13 cellular contexts compared by ENCODE assay signal in genomic region chr13:28540612-28541011, GRCh38. TPM values are rescaled to one million over a fixed set of nuclear protein-coding genes. Genes with fewer than 3 reads are reported as not detected.
DNase-seq lines count a peak whose midpoint lies in the region; ATAC-seq and TF ChIP-seq lines count a peak whose summit lies in the region.
"Had no signal": no experiment of that assay in that cellular context is flagged by ENCODE, and none has a peak within 500 bp of the region (broad histone marks: within the 10 kb centered on the region; RNA-seq: fewer than 3 reads in every experiment).

No MANE protein-coding gene starts in this region.

- H3K4me3 Mint-ChIP-seq in MCF 10A (ENCODE audit: unreplicated experiment) (no peak overlapping the region), H9 (no peak overlapping the region)
- peak overlapping the region; percentile 33 for H3K4me3 Mint-ChIP-seq in activated CD4-positive, alpha-beta memory T cell treated with anti-CD3 and anti-CD28 coated beads for 36 hours

- BruUV-seq in mammary epithelial cell (replicated peaks; lab: Mats Ljungman, UMichigan) (no TSS peak), MCF 10A (replicated peaks; lab: Mats Ljungman, UMichigan) (no TSS peak)

- dilution Hi-C loops in mammary epithelial cell (cut with HindIII; ENCODE audit: low sequenced_read_pairs): no loop called here

- H3K36me3 Mint-ChIP-seq in MCF 10A (ENCODE audit: insufficient read depth, unreplicated experiment): no peaks in the 10 kb centered on the region
- peaks cover 0 to 8% (median 6%) of the 10 kb centered on the region in 3 experiments; a peak in 5 of 7 replicates for H3K36me3 Mint-ChIP-seq in H9 (ENCODE audit: insufficient read depth in 1 of 3, low read depth in 3 of 3)
- peaks cover 4% of the 10 kb centered on the region for H3K36me3 Mint-ChIP-seq in activated CD4-positive, alpha-beta memory T cell treated with anti-CD3 and anti-CD28 coated beads for 36 hours

- H3K36me3 ChIP-seq in mammary epithelial cell (ENCODE audit: insufficient read depth, low read length) (no peaks in the 10 kb centered on the region), GM23248 (ENCODE audit: low read depth) (no peaks in the 10 kb centered on the region)
- H3K36me3 ChIP-seq: ovary had no signal

- no peak overlapping the region for H2BK15ac ChIP-seq in H9 (ENCODE audit: low read depth, low read length)

- no peak overlapping the region for H4K91ac ChIP-seq in H9 (ENCODE audit: insufficient read length, low read depth, low read length)

- no peaks in the 10 kb centered on the region for H3K9me2 ChIP-seq in GM23248 (ENCODE audit: insufficient read depth)

- no peaks in the 10 kb centered on the region for H3K27me3 Mint-ChIP-seq in MCF 10A (ENCODE audit: insufficient read depth, unreplicated experiment)
- H3K27me3 Mint-ChIP-seq in H9 (ENCODE audit: low read depth): peaks cover 5% of the 10 kb centered on the region
- peaks cover 33% of the 10 kb centered on the region for H3K27me3 Mint-ChIP-seq in activated CD4-positive, alpha-beta memory T cell treated with anti-CD3 and anti-CD28 coated beads for 36 hours

- H3K4me3 ChIP-seq in mammary epithelial cell (replicated peaks in 1 of 3; ENCODE audit: insufficient read depth in 1 of 3, low read depth in 2 of 3, low read length in 3 of 3) (no peak overlapping the region), GM23248 (no peak overlapping the region)
- H3K4me3 ChIP-seq: ovary had no signal

- H3K56ac ChIP-seq in H9 (ENCODE audit: insufficient read length, low read depth, low read length): no peak overlapping the region

- H2AFZ ChIP-seq in mammary epithelial cell (ENCODE audit: low read depth, low read length) (no peak overlapping the region), H9 (ENCODE audit: low read length) (peak overlapping the region; percentile 11), GM23248 (no peak overlapping the region)

- no peak overlapping the region for H4K8ac ChIP-seq in H9 (replicated peaks; ENCODE audit: insufficient read length, low read depth, low read length)

- H3K23ac ChIP-seq in H9 (ENCODE audit: insufficient read length, low read depth, low read length): no peak overlapping the region

- no peaks in the 10 kb centered on the region for H3K9me3 Mint-ChIP-seq in MCF 10A (ENCODE audit: unreplicated experiment)
- peaks cover 5 to 14% of the 10 kb centered on the region in 2 experiments for H3K9me3 Mint-ChIP-seq in H9
- H3K9me3 Mint-ChIP-seq in activated CD4-positive, alpha-beta memory T cell treated with anti-CD3 and anti-CD28 coated beads for 36 hours: peaks cover 10% of the 10 kb centered on the region

- no peak overlapping the region for H3T11ph ChIP-seq in H9 (ENCODE audit: low read length)

- H3K23me2 ChIP-seq in H9 (ENCODE audit: insufficient read length, low read depth, low read length, poor library complexity, severe bottlenecking): no peaks in the 10 kb centered on the region

- ATAC-seq in stimulated activated naive CD8-positive, alpha-beta T cell treated with anti-CD3 and anti-CD28 coated beads, Interleukin-15, Interleukin-2, amounts not matched to agents 100 U/mL and 50 U/mL, for 24 hours: peak; percentile 40
- ATAC-seq in GM19328 (IDR thresholded peaks at IDR 0.05; ENCODE audit: unreplicated experiment) (no peak), GM18909 (IDR thresholded peaks at IDR 0.05; ENCODE audit: poor library complexity, unreplicated experiment) (no peak)

- H2BK12ac ChIP-seq in H9 (ENCODE audit: insufficient read length, low read depth, low read length): no peak overlapping the region

- H2BK20ac ChIP-seq in H9 (ENCODE audit: low read depth, low read length, poor library complexity, severe bottlenecking): no peak overlapping the region

- in situ Hi-C loops in mammary epithelial cell (cut with MboI; ENCODE audit: low sequenced_read_pairs in 2 of 2) (no loop called here), GM23248 (cut with MboI) (no loop called here)

- no peak overlapping the region for H4K5ac ChIP-seq in H9 (ENCODE audit: insufficient read length, low read depth, low read length)

- no peak overlapping the region for H2BK120ac ChIP-seq in H9 (ENCODE audit: low read depth, low read length, poor library complexity, severe bottlenecking)

- H3K18ac ChIP-seq in H9 (ENCODE audit: insufficient read length, low read depth, low read length): no peak overlapping the region

- H2AK5ac ChIP-seq in H9 (ENCODE audit: insufficient read length, low read length): no peak overlapping the region

- H3K4me1 ChIP-seq in mammary epithelial cell (ENCODE audit: insufficient read depth, low read length): no peaks in the 10 kb centered on the region
- 0 out of 2 replicates have a peak, but pooled peaks cover 4% of the 10 kb centered on the region for H3K4me1 ChIP-seq in H9 (ENCODE audit: insufficient read depth, low read length)
- H3K4me1 ChIP-seq in GM23248 (ENCODE audit: insufficient read depth): 0 out of 2 replicates have a peak, but pooled peaks cover 3% of the 10 kb centered on the region

- H3K4me2 ChIP-seq in mammary epithelial cell (ENCODE audit: insufficient read depth, low read depth, low read length) (no peak overlapping the region), H9 (ENCODE audit: insufficient read depth, insufficient read length, low read length) (no peak overlapping the region), GM23248 (ENCODE audit: unreplicated experiment) (no peak overlapping the region)
- H3K4me2 ChIP-seq: KMS-11 had no signal

- H3K14ac ChIP-seq in H9 (ENCODE audit: insufficient read depth, low read length): no peak overlapping the region

- H3K27me3 ChIP-seq in mammary epithelial cell (ENCODE audit: insufficient read depth, low read length) (no peaks in the 10 kb centered on the region), H9 (ENCODE audit: insufficient read depth, low read length) (no peaks in the 10 kb centered on the region; the same call in 1 of the 2 replicates), GM23248 (replicated peaks; ENCODE audit: insufficient read depth) (no peaks in the 10 kb centered on the region)
- H3K27me3 ChIP-seq: ovary had no signal

- WGBS in mammary epithelial cell (ENCODE audit: low coverage, missing lambda C conversion rate): 65% methylated on average over 6 of the region's 6 CpGs
- WGBS in H9 (ENCODE audit: extremely low coverage, insufficient read length, low lambda C conversion rate): no CpG with 5 or more reads among the region's 6 CpGs
- 47 to 55% methylated on average over 6 of the region's 6 CpGs for WGBS in GM23248 (ENCODE audit: low coverage in 1 of 2, low lambda C conversion rate in 2 of 2, missing lambda C conversion rate in 2 of 2), 2 experiments

- H3K79me2 ChIP-seq in mammary epithelial cell (ENCODE audit: insufficient read depth, low read length) (no peaks in the 10 kb centered on the region), H9 (ENCODE audit: insufficient read depth, low read length) (no peaks in the 10 kb centered on the region), GM23248 (ENCODE audit: insufficient read depth) (no peaks in the 10 kb centered on the region)

- H3K9me3 ChIP-seq in mammary epithelial cell (replicated peaks; ENCODE audit: insufficient read depth, low read length): peaks cover 4% of the 10 kb centered on the region
- H3K9me3 ChIP-seq in H9 (ENCODE audit: control insufficient read depth, low read depth, low read length): no peaks in the 10 kb centered on the region
- H3K9me3 ChIP-seq in GM23248 (ENCODE audit: low read depth): no peaks in the 10 kb centered on the region
- H3K9me3 ChIP-seq: ovary had no signal

- no peak for TF ChIP-seq CTCF in mammary epithelial cell (conservative IDR thresholded peaks at IDR 0.05 in 1 of 2, IDR thresholded peaks at IDR 0.05 in 1 of 2; ENCODE audit: extremely low read depth in 1 of 2, insufficient read depth in 1 of 2, low read depth in 1 of 2, low read length in 2 of 2)
- no peak for TF ChIP-seq CTCF in MCF 10A (IDR thresholded peaks at IDR 0.05; ENCODE audit: unreplicated experiment)
- no peak for TF ChIP-seq CTCF in H9 (conservative IDR thresholded peaks at IDR 0.05)

- H3K79me1 ChIP-seq in H9 (ENCODE audit: insufficient read depth, low read depth, low read length, poor library complexity, severe bottlenecking): no peaks in the 10 kb centered on the region

- H3K4ac ChIP-seq in H9 (ENCODE audit: low read depth, low read length): no peak overlapping the region

- H3K27ac Mint-ChIP-seq in MCF 10A (ENCODE audit: low read depth, unreplicated experiment) (no peak overlapping the region), H9 (peak overlapping the region in 1 of 3 experiments; percentile 19; a peak in 1 of 7 replicates)
- peak overlapping the region; percentile 86 for H3K27ac Mint-ChIP-seq in activated CD4-positive, alpha-beta memory T cell treated with anti-CD3 and anti-CD28 coated beads for 36 hours

- H3K27ac ChIP-seq in mammary epithelial cell (ENCODE audit: insufficient read depth, low read depth, low read length) (no peak overlapping the region), H9 (ENCODE audit: insufficient read length, low read depth, low read length) (no peak overlapping the region), GM23248 (no peak overlapping the region)
- H3K27ac ChIP-seq: KMS-11, ovary had no signal

- no peaks in the 10 kb centered on the region for H4K20me1 ChIP-seq in mammary epithelial cell (ENCODE audit: insufficient read depth, low read length)
- H4K20me1 ChIP-seq in H9 (ENCODE audit: control insufficient read depth, insufficient read depth, insufficient read length): no peaks in the 10 kb centered on the region
- H4K20me1 ChIP-seq in GM23248 (ENCODE audit: insufficient read depth): no peaks in the 10 kb centered on the region

- DNase-seq in mammary epithelial cell: peak; percentile 73
- no peak for DNase-seq in MCF 10A (ENCODE audit: unreplicated experiment)
- no peak for DNase-seq in H9
- DNase-seq in activated CD4-positive, alpha-beta memory T cell treated with anti-CD3 and anti-CD28 coated beads for 36 hours: peak; percentile 61
- DNase-seq in stimulated activated naive CD8-positive, alpha-beta T cell treated with anti-CD3 and anti-CD28 coated beads, Interleukin-15, Interleukin-2, amounts not matched to agents 100 U/mL and 50 U/mL, for 24 hours: no peak
- DNase-seq in GM23248: no peak
- DNase-seq: activated naive CD4-positive, alpha-beta T cell treated with Interleukin-2 at 50 U/mL for 16 hours; erythroblast; NCI-H2029; ovary had no signal

- H3F3A ChIP-seq in GM23248 (ENCODE audit: insufficient read depth): 0 out of 2 replicates have a peak, but pooled peaks cover 3% of the 10 kb centered on the region

- no peak overlapping the region for H2BK5ac ChIP-seq in H9 (ENCODE audit: insufficient read length, low read length)

- intact Hi-C loops in mammary epithelial cell (cut with micrococcal nuclease) (no loop called here), MCF 10A (cut with micrococcal nuclease) (no loop called here)
- intact Hi-C loops in activated CD4-positive, alpha-beta memory T cell treated with anti-CD3 and anti-CD28 coated beads for 36 hours (cut with micrococcal nuclease): loop anchor here (1.0 to 5.0 kb wide), 6 partner anchors 11 to 97 kb away; no protein-coding TSS in a partner anchor

- no peaks in the 10 kb centered on the region for H3K4me1 Mint-ChIP-seq in MCF 10A (ENCODE audit: insufficient read depth, unreplicated experiment)
- peaks cover 12 to 13% of the 10 kb centered on the region in 2 experiments for H3K4me1 Mint-ChIP-seq in H9
- peaks cover 29% of the 10 kb centered on the region for H3K4me1 Mint-ChIP-seq in activated CD4-positive, alpha-beta memory T cell treated with anti-CD3 and anti-CD28 coated beads for 36 hours (ENCODE audit: low read depth)

- POLR2A ChIA-PET in MCF 10A (lab: Yijun Ruan, JAX): interaction anchor here (0.7 kb wide), 1 partner anchor 272 kb away, joined by 3 read pairs; no protein-coding TSS in a partner anchor
- POLR2A ChIA-PET in activated CD4-positive, alpha-beta memory T cell treated with anti-CD3 and anti-CD28 coated beads for 36 hours (lab: Charles Lee): interaction anchor here (1.0 to 2.2 kb wide), 4 partner anchors 8 to 167 kb away, joined by 4 to 11 read pairs (median 5); partner anchors contain the start of gene POMP

- H3K9ac ChIP-seq in mammary epithelial cell (ENCODE audit: insufficient read depth, low read length) (no peak overlapping the region), H9 (ENCODE audit: extremely low read depth, insufficient read length, low read length) (no peak overlapping the region), GM23248 (no peak overlapping the region)
- H3K9ac ChIP-seq: KMS-11 had no signal

- CTCF ChIA-PET in mammary epithelial cell (lab: Charles Lee; ENCODE audit: low non-redundant PET) (no interaction called here), MCF 10A (lab: Yijun Ruan, JAX) (no interaction called here)
- CTCF ChIA-PET in activated CD4-positive, alpha-beta memory T cell treated with anti-CD3 and anti-CD28 coated beads for 36 hours (lab: Charles Lee): no interaction called here

RNA-seq across cellular contexts. Expression of gene FLT1, which starts 45.7 kb away (rescaled TPM):
- total RNA-seq in mammary epithelial cell (not detected), MCF 10A (2022) (not detected in 2 replicates), H9 (2021) (83.4 and 84.1 TPM in 2 replicates)
- polyA plus RNA-seq in mammary epithelial cell (not detected), GM23248 (2016; fragmentation: Nextera tagmentation; extraction: Ambion mirVana) (11.3 and 12.9 TPM in 2 replicates)
- polyA minus RNA-seq in mammary epithelial cell: not detected
- total RNA-seq in activated CD4-positive, alpha-beta memory T cell treated with anti-CD3 and anti-CD28 coated beads for 36 hours: 10 to 100 TPM; 17.2 to 19.5 TPM
- total RNA-seq in GM23248 (2014; rRNA removed; shearing (Covaris generic)): 18.6 and 26.6 TPM in 2 replicates

Comparison
In these comparisons a context has a peak if more than half of its experiments do, and no peak if none do; other contexts are left out.
1. DNase-seq: peak in mammary epithelial cell (single experiment) and activated CD4-positive, alpha-beta memory T cell treated with anti-CD3 and anti-CD28 coated beads for 36 hours (single experiment); none in MCF 10A (single experiment), H9 (single experiment), stimulated activated naive CD8-positive, alpha-beta T cell treated with anti-CD3 and anti-CD28 coated beads, Interleukin-15, Interleukin-2, amounts not matched to agents 100 U/mL and 50 U/mL, for 24 hours (single experiment) and GM23248 (single experiment).
2. RNA of gene FLT1, which starts 45.7 kb away (total RNA-seq): 83.4 to 84.1 TPM in H9, 17.2 to 19.5 TPM in activated CD4-positive, alpha-beta memory T cell treated with anti-CD3 and anti-CD28 coated beads for 36 hours and 18.6 to 26.6 TPM in GM23248; not detected in mammary epithelial cell and not detected in MCF 10A; every median in the first group is over 10 times any median in the second.